1 cellular context compared by ENCODE assay signal in the genomic region with DNA sequence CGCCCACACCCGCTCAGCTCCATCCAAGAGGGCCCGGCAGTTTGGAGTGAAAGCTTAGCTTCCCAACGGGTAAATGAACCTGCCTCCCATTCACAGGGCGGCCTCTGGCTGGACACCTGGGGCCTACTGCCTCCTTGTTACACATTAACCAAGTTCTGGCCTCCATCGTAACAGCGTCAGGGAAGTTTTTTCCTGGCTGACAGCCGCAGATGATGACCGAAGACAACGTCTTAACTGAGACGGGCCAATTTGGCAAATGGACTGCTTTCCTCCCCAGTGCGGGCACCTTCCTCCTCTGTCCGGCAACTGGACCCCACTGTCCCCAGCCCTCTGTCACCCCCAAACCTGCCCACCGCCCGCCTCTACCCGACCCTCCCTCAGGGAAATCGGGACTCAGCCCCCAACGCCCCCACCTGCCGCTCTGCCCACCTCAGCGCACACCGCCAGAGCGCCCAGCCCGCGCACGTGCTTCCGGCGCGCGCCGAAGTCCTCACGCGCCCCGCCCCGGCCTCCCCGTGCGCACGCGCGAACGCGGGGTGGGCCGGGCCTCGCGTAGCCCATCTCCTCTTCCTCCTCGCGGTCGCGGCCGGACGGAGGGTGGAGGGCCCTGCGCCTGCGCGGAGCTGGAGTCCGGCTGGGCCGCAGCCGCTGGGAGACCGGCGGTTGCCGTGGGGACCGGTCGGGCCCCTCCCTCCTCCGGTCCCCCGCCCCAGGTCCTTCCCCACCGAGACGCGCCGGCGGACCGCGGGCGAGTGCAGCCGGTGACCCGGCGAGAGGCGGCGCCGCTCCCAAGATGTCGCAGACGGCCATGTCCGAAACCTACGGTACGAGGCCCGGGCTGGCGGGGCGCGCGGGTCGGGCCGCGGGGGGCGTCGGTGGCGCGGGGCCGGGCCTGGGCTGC.
A peak's percentile ranks its signal among the peaks of the same experiment; 100 is the strongest.
TF ChIP-seq lines count a peak whose summit lies in the region.

A gene with protein sequence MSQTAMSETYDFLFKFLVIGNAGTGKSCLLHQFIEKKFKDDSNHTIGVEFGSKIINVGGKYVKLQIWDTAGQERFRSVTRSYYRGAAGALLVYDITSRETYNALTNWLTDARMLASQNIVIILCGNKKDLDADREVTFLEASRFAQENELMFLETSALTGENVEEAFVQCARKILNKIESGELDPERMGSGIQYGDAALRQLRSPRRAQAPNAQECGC (plus strand): TSS at position 565 of the 901 bp plus-strand sequence. CDS start 229 bp downstream, at position 794.

TF ChIP-seq in HepG2, 621 proteins besides CTCF, POLR2A, EP300 and RAD21 (continued from another document and continues in another):
- TF ChIP-seq, protein P1, sequence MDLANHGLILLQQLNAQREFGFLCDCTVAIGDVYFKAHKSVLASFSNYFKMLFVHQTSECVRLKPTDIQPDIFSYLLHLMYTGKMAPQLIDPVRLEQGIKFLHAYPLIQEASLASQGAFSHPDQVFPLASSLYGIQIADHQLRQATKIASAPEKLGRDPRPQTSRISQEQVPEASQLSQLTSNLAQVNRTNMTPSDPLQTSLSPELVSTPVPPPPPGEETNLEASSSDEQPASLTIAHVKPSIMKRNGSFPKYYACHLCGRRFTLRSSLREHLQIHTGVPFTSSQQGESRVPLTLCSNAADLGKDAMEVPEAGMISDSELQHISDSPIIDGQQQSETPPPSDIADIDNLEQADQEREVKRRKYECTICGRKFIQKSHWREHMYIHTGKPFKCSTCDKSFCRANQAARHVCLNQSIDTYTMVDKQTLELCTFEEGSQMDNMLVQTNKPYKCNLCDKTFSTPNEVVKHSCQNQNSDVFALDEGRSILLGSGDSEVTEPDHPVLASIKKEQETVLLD (CRISPR knock-in tag; IDR thresholded peaks at IDR 0.05; ENCODE audit: low read depth) = peak; percentile 94
- TF ChIP-seq ZNF841 (CRISPR knock-in tag; IDR thresholded peaks at IDR 0.05; ENCODE audit: borderline replicate concordance) (peak; percentile 91; the same call in 1 of the 2 replicates), HMGA1 (CRISPR knock-in tag; conservative IDR thresholded peaks at IDR 0.05) (no peak), ZSCAN30 (CRISPR knock-in tag; IDR thresholded peaks at IDR 0.05) (no peak), NBN (conservative IDR thresholded peaks at IDR 0.05) (no peak), KLF15 (CRISPR knock-in tag; IDR thresholded peaks at IDR 0.05; ENCODE audit: borderline replicate concordance) (peak; percentile 80), ZNF670 (CRISPR knock-in tag; IDR thresholded peaks at IDR 0.05; ENCODE audit: borderline replicate concordance) (no peak; the same call in 1 of the 2 replicates), ATAD3A (CRISPR knock-in tag; IDR thresholded peaks at IDR 0.05) (no peak), ZNF749 (CRISPR knock-in tag; IDR thresholded peaks at IDR 0.05; ENCODE audit: borderline replicate concordance) (peak; percentile 98), PTBP1 (IDR thresholded peaks at IDR 0.05; ENCODE audit: low read depth, low read length, poor library complexity, severe bottlenecking) (no peak), ZNF317 (CRISPR knock-in tag; IDR thresholded peaks at IDR 0.05) (0 out of 2 replicates have a peak, but pooled peaks have one; percentile 27), ZSCAN21 (CRISPR knock-in tag; IDR thresholded peaks at IDR 0.05; ENCODE audit: borderline replicate concordance) (peak; percentile 98), JDP2 (CRISPR knock-in tag; IDR thresholded peaks at IDR 0.05; ENCODE audit: borderline replicate concordance) (peak; percentile 49; the same call in 1 of the 2 replicates), ATRX (CRISPR knock-in tag; IDR thresholded peaks at IDR 0.05; ENCODE audit: borderline replicate concordance) (no peak), KLF11 (CRISPR knock-in tag; IDR thresholded peaks at IDR 0.05) (no peak; the same call in 1 of the 2 replicates), SNAPC2 (CRISPR knock-in tag; IDR thresholded peaks at IDR 0.05) (no peak), SP4 (CRISPR knock-in tag; IDR thresholded peaks at IDR 0.05) (peak; percentile 92), MLLT10 (CRISPR knock-in tag; IDR thresholded peaks at IDR 0.05) (no peak), ZNF292 (CRISPR knock-in tag; IDR thresholded peaks at IDR 0.05; ENCODE audit: borderline replicate concordance, low read depth) (no peak), BRD4 (CRISPR knock-in tag; IDR thresholded peaks at IDR 0.05) (no peak), HNRNPL (IDR thresholded peaks at IDR 0.05; ENCODE audit: low read depth, low read length) (no peak), RFX5 (IDR thresholded peaks at IDR 0.05; ENCODE audit: low read depth, low read length) (no peak), ZNF460 (CRISPR knock-in tag; IDR thresholded peaks at IDR 0.05; ENCODE audit: borderline replicate concordance) (no peak), ZNF557 (CRISPR knock-in tag; IDR thresholded peaks at IDR 0.05) (0 out of 2 replicates have a peak, but pooled peaks have one; percentile 49), KDM5A (IDR thresholded peaks at IDR 0.05; ENCODE audit: borderline replicate concordance, low read length) (no peak)
- TF ChIP-seq, protein P2, sequence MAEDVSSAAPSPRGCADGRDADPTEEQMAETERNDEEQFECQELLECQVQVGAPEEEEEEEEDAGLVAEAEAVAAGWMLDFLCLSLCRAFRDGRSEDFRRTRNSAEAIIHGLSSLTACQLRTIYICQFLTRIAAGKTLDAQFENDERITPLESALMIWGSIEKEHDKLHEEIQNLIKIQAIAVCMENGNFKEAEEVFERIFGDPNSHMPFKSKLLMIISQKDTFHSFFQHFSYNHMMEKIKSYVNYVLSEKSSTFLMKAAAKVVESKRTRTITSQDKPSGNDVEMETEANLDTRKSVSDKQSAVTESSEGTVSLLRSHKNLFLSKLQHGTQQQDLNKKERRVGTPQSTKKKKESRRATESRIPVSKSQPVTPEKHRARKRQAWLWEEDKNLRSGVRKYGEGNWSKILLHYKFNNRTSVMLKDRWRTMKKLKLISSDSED (CRISPR knock-in tag; IDR thresholded peaks at IDR 0.05) = no peak
- TF ChIP-seq, protein P3, sequence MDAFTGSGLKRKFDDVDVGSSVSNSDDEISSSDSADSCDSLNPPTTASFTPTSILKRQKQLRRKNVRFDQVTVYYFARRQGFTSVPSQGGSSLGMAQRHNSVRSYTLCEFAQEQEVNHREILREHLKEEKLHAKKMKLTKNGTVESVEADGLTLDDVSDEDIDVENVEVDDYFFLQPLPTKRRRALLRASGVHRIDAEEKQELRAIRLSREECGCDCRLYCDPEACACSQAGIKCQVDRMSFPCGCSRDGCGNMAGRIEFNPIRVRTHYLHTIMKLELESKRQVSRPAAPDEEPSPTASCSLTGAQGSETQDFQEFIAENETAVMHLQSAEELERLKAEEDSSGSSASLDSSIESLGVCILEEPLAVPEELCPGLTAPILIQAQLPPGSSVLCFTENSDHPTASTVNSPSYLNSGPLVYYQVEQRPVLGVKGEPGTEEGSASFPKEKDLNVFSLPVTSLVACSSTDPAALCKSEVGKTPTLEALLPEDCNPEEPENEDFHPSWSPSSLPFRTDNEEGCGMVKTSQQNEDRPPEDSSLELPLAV (CRISPR knock-in tag; conservative IDR thresholded peaks at IDR 0.05; ENCODE audit: low read depth) = peak; percentile 60; the same call in 1 of the 2 replicates
- TF ChIP-seq, protein P4, sequence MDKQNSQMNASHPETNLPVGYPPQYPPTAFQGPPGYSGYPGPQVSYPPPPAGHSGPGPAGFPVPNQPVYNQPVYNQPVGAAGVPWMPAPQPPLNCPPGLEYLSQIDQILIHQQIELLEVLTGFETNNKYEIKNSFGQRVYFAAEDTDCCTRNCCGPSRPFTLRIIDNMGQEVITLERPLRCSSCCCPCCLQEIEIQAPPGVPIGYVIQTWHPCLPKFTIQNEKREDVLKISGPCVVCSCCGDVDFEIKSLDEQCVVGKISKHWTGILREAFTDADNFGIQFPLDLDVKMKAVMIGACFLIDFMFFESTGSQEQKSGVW (CRISPR knock-in tag; IDR thresholded peaks at IDR 0.05; ENCODE audit: borderline replicate concordance) = peak; percentile 62; the same call in 1 of the 2 replicates
- TF ChIP-seq, protein P5, sequence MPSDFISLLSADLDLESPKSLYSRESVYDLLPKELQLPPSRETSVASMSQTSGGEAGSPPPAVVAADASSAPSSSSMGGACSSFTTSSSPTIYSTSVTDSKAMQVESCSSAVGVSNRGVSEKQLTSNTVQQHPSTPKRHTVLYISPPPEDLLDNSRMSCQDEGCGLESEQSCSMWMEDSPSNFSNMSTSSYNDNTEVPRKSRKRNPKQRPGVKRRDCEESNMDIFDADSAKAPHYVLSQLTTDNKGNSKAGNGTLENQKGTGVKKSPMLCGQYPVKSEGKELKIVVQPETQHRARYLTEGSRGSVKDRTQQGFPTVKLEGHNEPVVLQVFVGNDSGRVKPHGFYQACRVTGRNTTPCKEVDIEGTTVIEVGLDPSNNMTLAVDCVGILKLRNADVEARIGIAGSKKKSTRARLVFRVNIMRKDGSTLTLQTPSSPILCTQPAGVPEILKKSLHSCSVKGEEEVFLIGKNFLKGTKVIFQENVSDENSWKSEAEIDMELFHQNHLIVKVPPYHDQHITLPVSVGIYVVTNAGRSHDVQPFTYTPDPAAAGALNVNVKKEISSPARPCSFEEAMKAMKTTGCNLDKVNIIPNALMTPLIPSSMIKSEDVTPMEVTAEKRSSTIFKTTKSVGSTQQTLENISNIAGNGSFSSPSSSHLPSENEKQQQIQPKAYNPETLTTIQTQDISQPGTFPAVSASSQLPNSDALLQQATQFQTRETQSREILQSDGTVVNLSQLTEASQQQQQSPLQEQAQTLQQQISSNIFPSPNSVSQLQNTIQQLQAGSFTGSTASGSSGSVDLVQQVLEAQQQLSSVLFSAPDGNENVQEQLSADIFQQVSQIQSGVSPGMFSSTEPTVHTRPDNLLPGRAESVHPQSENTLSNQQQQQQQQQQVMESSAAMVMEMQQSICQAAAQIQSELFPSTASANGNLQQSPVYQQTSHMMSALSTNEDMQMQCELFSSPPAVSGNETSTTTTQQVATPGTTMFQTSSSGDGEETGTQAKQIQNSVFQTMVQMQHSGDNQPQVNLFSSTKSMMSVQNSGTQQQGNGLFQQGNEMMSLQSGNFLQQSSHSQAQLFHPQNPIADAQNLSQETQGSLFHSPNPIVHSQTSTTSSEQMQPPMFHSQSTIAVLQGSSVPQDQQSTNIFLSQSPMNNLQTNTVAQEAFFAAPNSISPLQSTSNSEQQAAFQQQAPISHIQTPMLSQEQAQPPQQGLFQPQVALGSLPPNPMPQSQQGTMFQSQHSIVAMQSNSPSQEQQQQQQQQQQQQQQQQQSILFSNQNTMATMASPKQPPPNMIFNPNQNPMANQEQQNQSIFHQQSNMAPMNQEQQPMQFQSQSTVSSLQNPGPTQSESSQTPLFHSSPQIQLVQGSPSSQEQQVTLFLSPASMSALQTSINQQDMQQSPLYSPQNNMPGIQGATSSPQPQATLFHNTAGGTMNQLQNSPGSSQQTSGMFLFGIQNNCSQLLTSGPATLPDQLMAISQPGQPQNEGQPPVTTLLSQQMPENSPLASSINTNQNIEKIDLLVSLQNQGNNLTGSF (CRISPR knock-in tag; IDR thresholded peaks at IDR 0.05) = peak; percentile 87
- TF ChIP-seq, protein P6, sequence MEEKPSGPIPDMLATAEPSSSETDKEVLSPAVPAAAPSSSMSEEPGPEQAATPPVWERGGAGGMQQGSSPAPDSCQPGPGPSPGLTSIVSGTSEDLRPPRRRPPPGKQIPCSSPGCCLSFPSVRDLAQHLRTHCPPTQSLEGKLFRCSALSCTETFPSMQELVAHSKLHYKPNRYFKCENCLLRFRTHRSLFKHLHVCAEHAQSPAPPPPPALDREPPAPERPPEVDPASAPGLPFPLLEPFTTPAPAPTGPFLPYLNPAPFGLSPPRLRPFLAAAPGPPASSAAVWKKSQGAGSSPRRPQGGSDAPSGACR (CRISPR knock-in tag; IDR thresholded peaks at IDR 0.05) = no peak
- TF ChIP-seq, protein P7, sequence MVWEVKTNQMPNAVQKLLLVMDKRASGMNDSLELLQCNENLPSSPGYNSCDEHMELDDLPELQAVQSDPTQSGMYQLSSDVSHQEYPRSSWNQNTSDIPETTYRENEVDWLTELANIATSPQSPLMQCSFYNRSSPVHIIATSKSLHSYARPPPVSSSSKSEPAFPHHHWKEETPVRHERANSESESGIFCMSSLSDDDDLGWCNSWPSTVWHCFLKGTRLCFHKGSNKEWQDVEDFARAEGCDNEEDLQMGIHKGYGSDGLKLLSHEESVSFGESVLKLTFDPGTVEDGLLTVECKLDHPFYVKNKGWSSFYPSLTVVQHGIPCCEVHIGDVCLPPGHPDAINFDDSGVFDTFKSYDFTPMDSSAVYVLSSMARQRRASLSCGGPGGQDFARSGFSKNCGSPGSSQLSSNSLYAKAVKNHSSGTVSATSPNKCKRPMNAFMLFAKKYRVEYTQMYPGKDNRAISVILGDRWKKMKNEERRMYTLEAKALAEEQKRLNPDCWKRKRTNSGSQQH (CRISPR knock-in tag; IDR thresholded peaks at IDR 0.05; ENCODE audit: low read depth) = no peak
- TF ChIP-seq, protein P8, sequence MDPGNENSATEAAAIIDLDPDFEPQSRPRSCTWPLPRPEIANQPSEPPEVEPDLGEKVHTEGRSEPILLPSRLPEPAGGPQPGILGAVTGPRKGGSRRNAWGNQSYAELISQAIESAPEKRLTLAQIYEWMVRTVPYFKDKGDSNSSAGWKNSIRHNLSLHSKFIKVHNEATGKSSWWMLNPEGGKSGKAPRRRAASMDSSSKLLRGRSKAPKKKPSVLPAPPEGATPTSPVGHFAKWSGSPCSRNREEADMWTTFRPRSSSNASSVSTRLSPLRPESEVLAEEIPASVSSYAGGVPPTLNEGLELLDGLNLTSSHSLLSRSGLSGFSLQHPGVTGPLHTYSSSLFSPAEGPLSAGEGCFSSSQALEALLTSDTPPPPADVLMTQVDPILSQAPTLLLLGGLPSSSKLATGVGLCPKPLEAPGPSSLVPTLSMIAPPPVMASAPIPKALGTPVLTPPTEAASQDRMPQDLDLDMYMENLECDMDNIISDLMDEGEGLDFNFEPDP (CRISPR knock-in tag; conservative IDR thresholded peaks at IDR 0.05) = no peak
- TF ChIP-seq, protein P9, sequence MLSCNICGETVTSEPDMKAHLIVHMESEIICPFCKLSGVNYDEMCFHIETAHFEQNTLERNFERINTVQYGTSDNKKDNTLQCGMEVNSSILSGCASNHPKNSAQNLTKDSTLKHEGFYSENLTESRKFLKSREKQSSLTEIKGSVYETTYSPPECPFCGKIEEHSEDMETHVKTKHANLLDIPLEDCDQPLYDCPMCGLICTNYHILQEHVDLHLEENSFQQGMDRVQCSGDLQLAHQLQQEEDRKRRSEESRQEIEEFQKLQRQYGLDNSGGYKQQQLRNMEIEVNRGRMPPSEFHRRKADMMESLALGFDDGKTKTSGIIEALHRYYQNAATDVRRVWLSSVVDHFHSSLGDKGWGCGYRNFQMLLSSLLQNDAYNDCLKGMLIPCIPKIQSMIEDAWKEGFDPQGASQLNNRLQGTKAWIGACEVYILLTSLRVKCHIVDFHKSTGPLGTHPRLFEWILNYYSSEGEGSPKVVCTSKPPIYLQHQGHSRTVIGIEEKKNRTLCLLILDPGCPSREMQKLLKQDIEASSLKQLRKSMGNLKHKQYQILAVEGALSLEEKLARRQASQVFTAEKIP (CRISPR knock-in tag; IDR thresholded peaks at IDR 0.05; ENCODE audit: borderline replicate concordance) = no peak
- TF ChIP-seq, protein P10, sequence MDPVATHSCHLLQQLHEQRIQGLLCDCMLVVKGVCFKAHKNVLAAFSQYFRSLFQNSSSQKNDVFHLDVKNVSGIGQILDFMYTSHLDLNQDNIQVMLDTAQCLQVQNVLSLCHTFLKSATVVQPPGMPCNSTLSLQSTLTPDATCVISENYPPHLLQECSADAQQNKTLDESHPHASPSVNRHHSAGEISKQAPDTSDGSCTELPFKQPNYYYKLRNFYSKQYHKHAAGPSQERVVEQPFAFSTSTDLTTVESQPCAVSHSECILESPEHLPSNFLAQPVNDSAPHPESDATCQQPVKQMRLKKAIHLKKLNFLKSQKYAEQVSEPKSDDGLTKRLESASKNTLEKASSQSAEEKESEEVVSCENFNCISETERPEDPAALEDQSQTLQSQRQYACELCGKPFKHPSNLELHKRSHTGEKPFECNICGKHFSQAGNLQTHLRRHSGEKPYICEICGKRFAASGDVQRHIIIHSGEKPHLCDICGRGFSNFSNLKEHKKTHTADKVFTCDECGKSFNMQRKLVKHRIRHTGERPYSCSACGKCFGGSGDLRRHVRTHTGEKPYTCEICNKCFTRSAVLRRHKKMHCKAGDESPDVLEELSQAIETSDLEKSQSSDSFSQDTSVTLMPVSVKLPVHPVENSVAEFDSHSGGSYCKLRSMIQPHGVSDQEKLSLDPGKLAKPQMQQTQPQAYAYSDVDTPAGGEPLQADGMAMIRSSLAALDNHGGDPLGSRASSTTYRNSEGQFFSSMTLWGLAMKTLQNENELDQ (CRISPR knock-in tag; IDR thresholded peaks at IDR 0.05; ENCODE audit: borderline replicate concordance) = no peak
